1 cellular context compared by ENCODE assay signal in genomic region chr2:217989221-217989948, GRCh38.
TF ChIP-seq lines count a peak whose summit lies in the region.

No MANE protein-coding gene starts in this region.

TF ChIP-seq in WTC11, 78 proteins besides CTCF, POLR2A, EP300 and RAD21 (continued from another document):
- TF ChIP-seq E2F4 (CRISPR knock-in tag; IDR thresholded peaks at IDR 0.05; ENCODE audit: borderline replicate concordance, low read depth), result no peak
- TF ChIP-seq NFYB (CRISPR knock-in tag; conservative IDR thresholded peaks at IDR 0.05; ENCODE audit: low read depth), result no peak
- TF ChIP-seq SMAD4 (CRISPR knock-in tag; IDR thresholded peaks at IDR 0.05), result no peak
- no peak for TF ChIP-seq GRHL2 (CRISPR knock-in tag; IDR thresholded peaks at IDR 0.05; ENCODE audit: insufficient replicate concordance, severe bottlenecking)
- no peak for TF ChIP-seq CREM (CRISPR knock-in tag; IDR thresholded peaks at IDR 0.05)
- TF ChIP-seq PRDM15 (CRISPR knock-in tag; IDR thresholded peaks at IDR 0.05), result no peak
- no peak for TF ChIP-seq GABPB1 (CRISPR knock-in tag; IDR thresholded peaks at IDR 0.05)
- no peak for TF ChIP-seq SP1 (CRISPR knock-in tag; conservative IDR thresholded peaks at IDR 0.05)
- TF ChIP-seq ZNF138 (CRISPR knock-in tag; conservative IDR thresholded peaks at IDR 0.05), result no peak
